ENCODE assay signal across 25 cellular contexts in genomic region chr1:30776097-30777059, GRCh38. TPM values are rescaled to one million over a fixed set of nuclear protein-coding genes. Genes with fewer than 3 reads are reported as not detected.
DNase-seq lines count a peak whose midpoint lies in the region; ATAC-seq, FAIRE-seq and TF ChIP-seq lines count a peak whose summit lies in the region.
"Had no signal": no experiment of that assay in that cellular context is flagged by ENCODE, and none has a peak within 500 bp of the region (broad histone marks: within the 10 kb centered on the region; RNA-seq: fewer than 3 reads in every experiment).

No MANE protein-coding gene starts in this region.

- FAIRE-seq in kidney (lab: Jason Lieb, UNC) = no peak
- FAIRE-seq: D721Med, GM18507, HTR-8/SVneo had no signal

- intact Hi-C loops in kidney (cut with DNase I) = loop anchor here (5.0 kb wide), 1 partner anchor 54 kb away; the partner anchor contains the start of gene MATN1
- intact Hi-C loops in adrenal gland (cut with DNase I) = loop anchor here in 1 of 2 donors (5.0 kb wide), 1 partner anchor 54 kb away; the partner anchor contains the start of gene MATN1

- TF ChIP-seq POLR2A in adrenal gland (IDR thresholded peaks at IDR 0.05) = no peak

- peak overlapping the region; percentile 77 for H3K27ac Mint-ChIP-seq in activated naive CD4-positive, alpha-beta T cell treated with anti-CD3 and anti-CD28 coated beads, Interleukin-2, amount 50 U/mL, for 24 hours
- H3K27ac Mint-ChIP-seq in stimulated activated effector memory CD8-positive, alpha-beta T cell treated with anti-CD3 and anti-CD28 coated beads, Interleukin-12 subunit alpha, Interleukin-12 subunit beta, amount 100 ng/mL, for 72 hours = peak overlapping the region; percentile 4

- H3K9me3 ChIP-seq in kidney (ENCODE audit: control insufficient read depth in 1 of 2, low read length in 2 of 2) (no peaks in the 10 kb centered on the region), adrenal gland (replicated peaks in 1 of 3) (no peaks in the 10 kb centered on the region)
- H3K9me3 ChIP-seq: BE2C had no signal

- no peak overlapping the region for H3K9ac ChIP-seq in kidney (ENCODE audit: low read length in 2 of 2)

- TF ChIP-seq CTCF in kidney (IDR thresholded peaks at IDR 0.05; ENCODE audit: borderline replicate concordance, extremely low read depth, insufficient read depth) (no peak), adrenal gland (IDR thresholded peaks at IDR 0.05) (no peak)

- H3K4me1 Mint-ChIP-seq in activated naive CD4-positive, alpha-beta T cell treated with anti-CD3 and anti-CD28 coated beads, Interleukin-2, amount 50 U/mL, for 24 hours = peaks cover 11% of the 10 kb centered on the region
- peaks cover 6% of the 10 kb centered on the region for H3K4me1 Mint-ChIP-seq in stimulated activated effector memory CD8-positive, alpha-beta T cell treated with anti-CD3 and anti-CD28 coated beads, Interleukin-12 subunit alpha, Interleukin-12 subunit beta, amount 100 ng/mL, for 72 hours

- H3K4me1 ChIP-seq in kidney (ENCODE audit: control insufficient read depth in 1 of 2, insufficient read depth in 1 of 2, low read depth in 1 of 2, low read length in 2 of 2) (no peaks in the 10 kb centered on the region), adrenal gland (replicated peaks in 1 of 2) (no peaks in the 10 kb centered on the region)
- H3K4me1 ChIP-seq: BE2C had no signal

- ATAC-seq in stimulated activated effector memory CD8-positive, alpha-beta T cell treated with anti-CD3 and anti-CD28 coated beads, Interleukin-12 subunit alpha, Interleukin-12 subunit beta, amount 100 ng/mL, for 72 hours = no peak

- H3K4me3 ChIP-seq in kidney (ENCODE audit: low read length in 2 of 2) (no peak overlapping the region), adrenal gland (no peak overlapping the region)

- peak overlapping the region; percentile 88 for H3K27ac ChIP-seq in angular gyrus (ENCODE audit: low read depth, low read length)
- H3K27ac ChIP-seq in kidney (ENCODE audit: low read depth in 2 of 2, low read length in 2 of 2) = no peak overlapping the region
- H3K27ac ChIP-seq in adrenal gland = no peak overlapping the region
- H3K27ac ChIP-seq: 22Rv1 had no signal

- H3K9me3 Mint-ChIP-seq in activated naive CD4-positive, alpha-beta T cell treated with anti-CD3 and anti-CD28 coated beads, Interleukin-2, amount 50 U/mL, for 24 hours = no peaks in the 10 kb centered on the region
- no peaks in the 10 kb centered on the region for H3K9me3 Mint-ChIP-seq in stimulated activated effector memory CD8-positive, alpha-beta T cell treated with anti-CD3 and anti-CD28 coated beads, Interleukin-12 subunit alpha, Interleukin-12 subunit beta, amount 100 ng/mL, for 72 hours

- H3K36me3 ChIP-seq in kidney (ENCODE audit: control insufficient read depth in 1 of 2, insufficient read depth in 2 of 2, low read length in 2 of 2) (no peaks in the 10 kb centered on the region), adrenal gland (replicated peaks in 1 of 2) (no peaks in the 10 kb centered on the region)
- H3K36me3 ChIP-seq: BE2C had no signal

- DNase-seq in activated naive CD4-positive, alpha-beta T cell (lab: John Stamatoyannopoulos, UW) = no peak
- DNase-seq in kidney (peak; percentile 67), nucleus accumbens (lab: John Stamatoyannopoulos, UW) (no peak), adrenal gland (no peak), NCI-H1105 (lab: John Stamatoyannopoulos, UW) (no peak)
- DNase-seq in stimulated activated effector memory CD8-positive, alpha-beta T cell treated with anti-CD3 and anti-CD28 coated beads, Interleukin-12 subunit alpha, Interleukin-12 subunit beta, amount 100 ng/mL, for 72 hours (ENCODE audit: low spot score in 2 of 2) = no peak
- DNase-seq: BE2C, DMS53, KG1, MM.1S, NCI-H1417, NCI-H1694, NCI-H2029 treated with DMSO at 0.1 percent for 48 hours, NCI-H2227 treated with DMSO at 0.1 percent for 48 hours, NCI-H526 treated with DMSO at 0.1 percent for 48 hours, RPMI8226, SHP77 treated with DMSO at 0.1 percent for 48 hours had no signal

- H3K27me3 Mint-ChIP-seq in activated naive CD4-positive, alpha-beta T cell treated with anti-CD3 and anti-CD28 coated beads, Interleukin-2, amount 50 U/mL, for 24 hours = no peaks in the 10 kb centered on the region

- no peak overlapping the region for H3K4me3 Mint-ChIP-seq in activated naive CD4-positive, alpha-beta T cell treated with anti-CD3 and anti-CD28 coated beads, Interleukin-2, amount 50 U/mL, for 24 hours
- no peak overlapping the region for H3K4me3 Mint-ChIP-seq in stimulated activated effector memory CD8-positive, alpha-beta T cell treated with anti-CD3 and anti-CD28 coated beads, Interleukin-12 subunit alpha, Interleukin-12 subunit beta, amount 100 ng/mL, for 72 hours

- H3K27me3 ChIP-seq in adrenal gland = no peaks in the 10 kb centered on the region
- H3K27me3 ChIP-seq: BE2C had no signal

- 91 to 97% (median 92%) methylated on average over 15 to 18 of the region's 18 CpGs for WGBS in adrenal gland, 4 donors

- H3K36me3 Mint-ChIP-seq in activated naive CD4-positive, alpha-beta T cell treated with anti-CD3 and anti-CD28 coated beads, Interleukin-2, amount 50 U/mL, for 24 hours = no peaks in the 10 kb centered on the region
- peaks cover 7% of the 10 kb centered on the region for H3K36me3 Mint-ChIP-seq in stimulated activated effector memory CD8-positive, alpha-beta T cell treated with anti-CD3 and anti-CD28 coated beads, Interleukin-12 subunit alpha, Interleukin-12 subunit beta, amount 100 ng/mL, for 72 hours

RNA-seq across cellular contexts. Expression of gene LAPTM5, which starts 18.8 kb away (rescaled TPM):
- total RNA-seq in kidney = 108 TPM
- polyA plus RNA-seq in kidney (ENCODE audit: insufficient read depth, low read depth, low replicate concordance) = 23.5 TPM
- total RNA-seq in adrenal gland = 100 to 1,000 TPM in 5 of 8 donors, 10 to 100 TPM in 3; 24.0 to 176 (median 130) TPM
- polyA plus RNA-seq in adrenal gland = 100 to 1,000 TPM in 1 of 3 donors, 10 to 100 TPM in 2; 85.9 to 177 (median 97.1) TPM
- total RNA-seq: G401, NCI-H460 had no signal

RNA-seq across cellular contexts. Expression of gene MATN1, which starts 53.0 kb away (rescaled TPM):
- 0.13 TPM for total RNA-seq in kidney
- polyA plus RNA-seq in kidney (ENCODE audit: insufficient read depth, low read depth, low replicate concordance) = not detected
- under 1 TPM in 2 of 8 donors, not detected in 6; 0.27 to 0.55 TPM for total RNA-seq in adrenal gland
- under 1 TPM; 0.05 to 0.10 (median 0.08) TPM for polyA plus RNA-seq in adrenal gland
